In the genomic region with DNA sequence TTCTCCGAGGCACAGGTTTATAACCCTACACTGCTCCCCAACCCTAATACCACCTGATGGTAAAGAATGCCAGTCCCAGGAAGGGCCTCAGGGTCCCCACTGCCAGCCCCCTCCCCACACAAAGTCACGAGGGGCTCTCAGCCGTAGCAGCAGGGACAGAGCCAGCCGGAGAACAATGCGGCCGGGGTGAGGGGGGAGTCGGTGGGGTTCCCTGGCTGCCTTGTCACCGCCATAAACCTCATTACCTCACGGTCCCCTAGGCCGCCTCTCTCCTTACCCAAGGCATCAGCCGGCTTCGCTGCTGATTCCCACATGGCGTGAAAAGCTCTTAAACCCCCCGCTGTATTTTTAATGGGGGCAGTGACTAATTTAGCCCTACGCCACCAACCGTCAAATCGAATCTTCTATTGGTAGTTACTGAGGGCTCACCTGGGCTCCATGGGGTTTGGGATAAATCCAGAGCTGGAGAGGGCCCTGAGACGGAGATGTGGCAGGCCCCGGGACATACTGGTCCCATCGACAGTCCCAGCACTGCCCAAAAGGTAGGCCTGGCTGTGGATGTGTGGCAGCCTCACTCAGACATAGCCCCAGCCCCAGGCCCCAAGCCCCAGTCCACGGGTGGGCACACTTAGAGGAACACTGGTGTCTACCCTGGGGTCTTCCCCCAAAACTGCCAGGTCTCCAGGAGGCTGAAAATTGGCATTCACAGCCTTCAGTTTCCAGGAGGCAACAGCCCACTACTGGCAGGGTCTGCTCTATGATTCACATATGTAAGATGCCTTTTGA, we compare ENCODE assay signal across 22 cellular contexts.
"Had no signal": no experiment of that assay in that cellular context is flagged by ENCODE, and none has a peak within 500 bp of the region (broad histone marks: within the 10 kb centered on the region; RNA-seq: fewer than 3 reads in every experiment).

No MANE protein-coding gene starts in this region.

- H3K27ac ChIP-seq: breast epithelium, coronary artery, esophagus squamous epithelium, gastroesophageal sphincter, heart left ventricle, thyroid gland had no signal

- DNase-seq: activated CD4-positive, alpha-beta memory T cell treated with anti-CD3 and anti-CD28 coated beads, Interleukin-2, amount 10 ng/mL, durations not matched to agents 7 days and 5 days; activated CD4-positive, alpha-beta T cell treated with anti-CD3 and anti-CD28 coated beads, Interleukin-2, amount 10 ng/mL, durations not matched to agents 24 days and 14 days; activated naive CD4-positive, alpha-beta T cell; amniotic stem cell; esophagus squamous epithelium; mesenchymal stem cell; nephron progenitor cell; occipital lobe; stimulated activated CD4-positive, alpha-beta T cell treated with anti-CD3 and anti-CD28 coated beads, Interleukin-12 subunit alpha, Interleukin-12 subunit beta, amount 100 ng/mL, for 4 hours; stimulated activated CD4-positive, alpha-beta T cell treated with anti-CD3 and anti-CD28 coated beads, Interleukin-4, amount 100 ng/mL, for 4 hours; substantia nigra; T1000; thyroid gland had no signal

- H3K27me3 ChIP-seq: breast epithelium, gastroesophageal sphincter, heart left ventricle, thyroid gland had no signal

- H3K9me3 ChIP-seq: breast epithelium, esophagus squamous epithelium, gastroesophageal sphincter, mucosa of descending colon, thyroid gland had no signal

- H3K4me1 Mint-ChIP-seq: activated CD4-positive, alpha-beta memory T cell treated with anti-CD3 and anti-CD28 coated beads, Interleukin-2, amount 10 ng/mL, durations not matched to agents 7 days and 5 days; activated CD4-positive, alpha-beta T cell treated with anti-CD3 and anti-CD28 coated beads, Interleukin-2, amount 10 ng/mL, durations not matched to agents 24 days and 14 days had no signal

- H3K27ac Mint-ChIP-seq: activated CD4-positive, alpha-beta memory T cell treated with anti-CD3 and anti-CD28 coated beads, Interleukin-2, amount 10 ng/mL, durations not matched to agents 7 days and 5 days; activated CD4-positive, alpha-beta T cell treated with anti-CD3 and anti-CD28 coated beads, Interleukin-2, amount 10 ng/mL, durations not matched to agents 24 days and 14 days; activated naive CD8-positive, alpha-beta T cell; activated T-helper 1 cell treated with anti-CD3 and anti-CD28 coated beads, Interleukin-12 subunit alpha, Interleukin-12 subunit beta, Interleukin-2, Interleukin-4 antibody, amounts not matched to agents 30 ng/mL and 10 ng/mL and 1 ng/mL, durations not matched to agents 14 hours and 24 hours and 36 hours; nephron progenitor cell; stimulated activated naive CD8-positive, alpha-beta T cell treated with anti-CD3 and anti-CD28 coated beads, Interleukin-15, Interleukin-2, amounts not matched to agents 100 ng/mL and 50 ng/mL, for 24 hours; T-helper 1 cell treated with Interleukin-12 subunit alpha and Interleukin-12 subunit beta and Interleukin-4 antibody, amounts not matched to agents 30 μg/mL and 1 μg/mL, for 36 hours had no signal

- H3K9me3 Mint-ChIP-seq: activated CD4-positive, alpha-beta memory T cell treated with anti-CD3 and anti-CD28 coated beads, Interleukin-2, amount 10 ng/mL, durations not matched to agents 7 days and 5 days; activated CD4-positive, alpha-beta T cell treated with anti-CD3 and anti-CD28 coated beads, Interleukin-2, amount 10 ng/mL, durations not matched to agents 24 days and 14 days; activated T-helper 1 cell treated with anti-CD3 and anti-CD28 coated beads, Interleukin-12 subunit alpha, Interleukin-12 subunit beta, Interleukin-2, Interleukin-4 antibody, amounts not matched to agents 30 ng/mL and 10 ng/mL and 1 ng/mL, durations not matched to agents 14 hours and 24 hours and 36 hours; nephron progenitor cell; stimulated activated naive CD8-positive, alpha-beta T cell treated with anti-CD3 and anti-CD28 coated beads, Interleukin-15, Interleukin-2, amounts not matched to agents 100 ng/mL and 50 ng/mL, for 24 hours; T-helper 1 cell treated with Interleukin-12 subunit alpha and Interleukin-12 subunit beta and Interleukin-4 antibody, amounts not matched to agents 30 μg/mL and 1 μg/mL, for 36 hours had no signal

- H3K27me3 Mint-ChIP-seq: activated CD4-positive, alpha-beta memory T cell treated with anti-CD3 and anti-CD28 coated beads, Interleukin-2, amount 10 ng/mL, durations not matched to agents 7 days and 5 days had no signal

- ATAC-seq: gastroesophageal sphincter, heart left ventricle, mucosa of descending colon had no signal

- H3K36me3 Mint-ChIP-seq: activated naive CD8-positive, alpha-beta T cell had no signal

- H3K4me3 ChIP-seq: breast epithelium, coronary artery, esophagus squamous epithelium, gastroesophageal sphincter, heart left ventricle, mucosa of descending colon, thyroid gland had no signal

- H3K36me3 ChIP-seq: breast epithelium, esophagus squamous epithelium, heart left ventricle, thyroid gland had no signal

- H3K4me3 Mint-ChIP-seq: activated CD4-positive, alpha-beta memory T cell treated with anti-CD3 and anti-CD28 coated beads, Interleukin-2, amount 10 ng/mL, durations not matched to agents 7 days and 5 days; activated CD4-positive, alpha-beta T cell treated with anti-CD3 and anti-CD28 coated beads, Interleukin-2, amount 10 ng/mL, durations not matched to agents 24 days and 14 days; activated naive CD8-positive, alpha-beta T cell; activated T-helper 1 cell treated with anti-CD3 and anti-CD28 coated beads, Interleukin-12 subunit alpha, Interleukin-12 subunit beta, Interleukin-2, Interleukin-4 antibody, amounts not matched to agents 30 ng/mL and 10 ng/mL and 1 ng/mL, durations not matched to agents 14 hours and 24 hours and 36 hours; nephron progenitor cell; stimulated activated naive CD8-positive, alpha-beta T cell treated with anti-CD3 and anti-CD28 coated beads, Interleukin-15, Interleukin-2, amounts not matched to agents 100 ng/mL and 50 ng/mL, for 24 hours; T-helper 1 cell treated with Interleukin-12 subunit alpha and Interleukin-12 subunit beta and Interleukin-4 antibody, amounts not matched to agents 30 μg/mL and 1 μg/mL, for 36 hours had no signal
